ENCODE assay signal across 2 cellular contexts in genomic region chr7:102125127-102125561, GRCh38.
TF ChIP-seq lines count a peak whose summit lies in the region.

No MANE protein-coding gene starts in this region.

TF ChIP-seq in IMR-90, 13 proteins besides CTCF, POLR2A, EP300 and RAD21:
- TF ChIP-seq BHLHE40 (IDR thresholded peaks at IDR 0.05; ENCODE audit: low read depth, low read length) (0 out of 2 replicates have a peak, but pooled peaks have one; percentile 12), FOS (IDR thresholded peaks at IDR 0.05; ENCODE audit: low read depth, low read length) (peak; percentile 80), SMC3 (IDR thresholded peaks at IDR 0.05; ENCODE audit: low read depth, low read length) (peak; percentile 33), NFE2L2 (IDR thresholded peaks at IDR 0.05; ENCODE audit: low read depth, low read length) (no peak), MAZ (IDR thresholded peaks at IDR 0.05; ENCODE audit: borderline replicate concordance, low read depth, low read length) (peak; percentile 52; the same call in 1 of the 2 replicates), MAFK (IDR thresholded peaks at IDR 0.05; ENCODE audit: low read depth, low read length) (no peak)

TF ChIP-seq in H1, 55 proteins besides CTCF, POLR2A, EP300 and RAD21:
- TF ChIP-seq TAF1 (IDR thresholded peaks at IDR 0.05; ENCODE audit: low read depth, low read length) (0 out of 2 replicates have a peak, but pooled peaks have one; percentile 31), SIRT6 (IDR thresholded peaks at IDR 0.05; ENCODE audit: low read length) (no peak), KDM1A (IDR thresholded peaks at IDR 0.05; ENCODE audit: borderline replicate concordance, low read length) (no peak), CREB1 (IDR thresholded peaks at IDR 0.05) (no peak), NANOG (IDR thresholded peaks at IDR 0.05; ENCODE audit: insufficient read depth, low read depth, low read length, poor library complexity, severe bottlenecking) (no peak), KDM4A (IDR thresholded peaks at IDR 0.05; ENCODE audit: low read depth, low read length, severe bottlenecking) (no peak), CHD1 (IDR thresholded peaks at IDR 0.05; ENCODE audit: low read depth, low read length) (no peak), CEBPB (IDR thresholded peaks at IDR 0.05; ENCODE audit: low read depth, low read length) (no peak), MAFK (IDR thresholded peaks at IDR 0.05; ENCODE audit: low read depth, low read length) (no peak), JUND (IDR thresholded peaks at IDR 0.05; ENCODE audit: low read length) (0 out of 2 replicates have a peak, but pooled peaks have one; percentile 16), TCF12 (IDR thresholded peaks at IDR 0.05; ENCODE audit: low read depth, low read length) (no peak), YY1 (IDR thresholded peaks at IDR 0.05; ENCODE audit: low read depth, low read length) (0 out of 2 replicates have a peak, but pooled peaks have one; percentile 14), ATF2 (IDR thresholded peaks at IDR 0.05; ENCODE audit: low read length) (no peak)
